Comparison of ENCODE assay signal across 8 cellular contexts in the genomic region with DNA sequence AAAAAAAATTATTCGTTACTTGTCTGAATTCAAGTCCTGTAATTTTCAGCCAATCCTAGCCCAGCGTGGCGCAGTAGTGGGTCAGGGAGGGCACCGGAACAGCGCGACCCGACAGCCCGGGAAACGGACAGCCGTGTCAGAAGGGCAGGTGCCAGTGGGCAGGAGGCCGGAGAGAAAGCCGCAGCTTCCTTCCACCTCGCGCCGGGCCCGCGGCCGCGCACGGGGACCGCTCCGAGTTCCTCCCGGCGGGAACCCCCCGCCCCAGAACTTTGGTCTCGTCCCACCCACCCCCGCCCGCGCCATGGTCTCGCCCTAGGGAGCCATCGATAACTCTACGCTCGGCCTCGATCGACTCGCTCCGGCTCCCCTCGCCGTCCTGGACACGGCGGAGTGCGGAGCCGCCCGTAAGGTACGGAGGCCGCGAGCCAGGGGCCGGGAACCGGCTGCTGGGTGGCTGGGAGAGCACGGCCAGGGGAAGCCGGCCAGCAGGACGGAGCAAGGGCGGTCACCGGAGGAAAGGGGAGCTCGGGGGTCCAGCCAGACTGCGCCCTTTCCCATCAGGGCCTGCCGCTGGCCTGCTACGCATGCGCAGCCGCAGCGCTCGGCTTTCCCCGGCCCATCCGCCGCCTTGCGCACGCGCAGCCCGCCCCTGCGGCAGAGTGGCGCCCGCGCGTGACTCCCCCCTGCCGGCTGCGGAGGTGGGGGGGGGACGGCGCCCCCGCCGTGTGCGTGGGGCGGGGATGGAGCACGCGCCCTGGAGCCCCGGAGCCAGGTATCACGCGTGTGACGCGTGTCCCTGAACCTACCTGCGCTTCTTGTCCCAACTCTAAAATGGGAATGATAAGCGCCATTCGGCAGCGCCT. TPM values are rescaled to one million over a fixed set of nuclear protein-coding genes. Genes with fewer than 3 reads are reported as not detected.
DNase-seq lines count a peak whose midpoint lies in the region; ATAC-seq and TF ChIP-seq lines count a peak whose summit lies in the region.

A gene with protein sequence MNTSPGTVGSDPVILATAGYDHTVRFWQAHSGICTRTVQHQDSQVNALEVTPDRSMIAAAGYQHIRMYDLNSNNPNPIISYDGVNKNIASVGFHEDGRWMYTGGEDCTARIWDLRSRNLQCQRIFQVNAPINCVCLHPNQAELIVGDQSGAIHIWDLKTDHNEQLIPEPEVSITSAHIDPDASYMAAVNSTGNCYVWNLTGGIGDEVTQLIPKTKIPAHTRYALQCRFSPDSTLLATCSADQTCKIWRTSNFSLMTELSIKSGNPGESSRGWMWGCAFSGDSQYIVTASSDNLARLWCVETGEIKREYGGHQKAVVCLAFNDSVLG (plus strand): TSS at position 351 of the 863 bp plus-strand sequence. CDS start 632 bp downstream, outside the sequence.

- H3K27me3 ChIP-seq in left ventricle myocardium inferior (ENCODE audit: low read depth) (no peaks in the 10 kb centered on the region), psoas muscle (ENCODE audit: insufficient read depth in 3 of 3, low read length in 2 of 3) (no peaks in the 10 kb centered on the region)

- POLR2A ChIA-PET in HEK293 (lab: Yijun Ruan, JAX): interaction anchor here (0.6 to 4.3 kb wide), 10 partner anchors 9 to 262 kb away, joined by 3 to 22 read pairs (median 4); partner anchors contain the start of genes DNASE1L2, PGP, TBL3 and TRAF7

- no peaks in the 10 kb centered on the region for H3K9me3 ChIP-seq in HEK293 (ENCODE audit: control insufficient read depth, insufficient read depth, low read depth, low read length)
- no peaks in the 10 kb centered on the region for H3K9me3 ChIP-seq in left ventricle myocardium inferior (replicated peaks)
- no peaks in the 10 kb centered on the region for H3K9me3 ChIP-seq in psoas muscle

- CTCF ChIA-PET in HEK293 (lab: Yijun Ruan, JAX): interaction anchor here (0.5 to 1.7 kb wide), 2 partner anchors 11 to 49 kb away, joined by 3 to 6 read pairs; no protein-coding TSS in a partner anchor

- TF ChIP-seq CTCF in GM12864 (IDR thresholded peaks at IDR 0.05; ENCODE audit: low read depth, low read length, missing control alignments): peak; percentile 30
- TF ChIP-seq CTCF in HEK293 (tag by site-specific recombination; IDR thresholded peaks at IDR 0.05): no peak; the same call in 1 of the 2 replicates
- no peak for TF ChIP-seq CTCF in NB4 (IDR thresholded peaks at IDR 0.05; ENCODE audit: low read depth, low read length)
- peak; percentile 28 for TF ChIP-seq CTCF in left ventricle myocardium inferior (IDR thresholded peaks at IDR 0.05; ENCODE audit: borderline replicate concordance)
- peak; percentile 24 for TF ChIP-seq CTCF in psoas muscle (IDR thresholded peaks at IDR 0.05)

- H3K4me1 ChIP-seq in HEK293 (ENCODE audit: control insufficient read depth, insufficient read depth, low read length): no peaks in the 10 kb centered on the region
- peaks cover 31% of the 10 kb centered on the region for H3K4me1 ChIP-seq in left ventricle myocardium inferior
- peaks cover 23% of the 10 kb centered on the region for H3K4me1 ChIP-seq in psoas muscle
- peaks cover 2% of the 10 kb centered on the region for H3K4me1 ChIP-seq in urinary bladder (ENCODE audit: insufficient read depth)

- peak; percentile 84 for TF ChIP-seq POLR2A in NB4 (IDR thresholded peaks at IDR 0.05; ENCODE audit: extremely low read depth, insufficient read length)

- peak within 1 kb of the TSS; percentile 58 for H3K4me3 ChIP-seq in GM12864 (ENCODE audit: low read depth, low read length)
- peak within 1 kb of the TSS; percentile 96 for H3K4me3 ChIP-seq in HEK293 (ENCODE audit: low read depth, low read length)
- peak within 1 kb of the TSS; percentile 94 for H3K4me3 ChIP-seq in NB4 (ENCODE audit: low read depth, low read length)
- H3K4me3 ChIP-seq in left ventricle myocardium inferior: peak within 1 kb of the TSS; percentile 86
- peak within 1 kb of the TSS; percentile 81 for H3K4me3 ChIP-seq in psoas muscle
- H3K4me3 ChIP-seq in urinary bladder (ENCODE audit: low read depth, low read length): peak within 1 kb of the TSS; percentile 75

- H3K27ac ChIP-seq in HEK293 (ENCODE audit: extremely low read depth, low read depth, low read length): peak within 1 kb of the TSS; percentile 90
- peak within 1 kb of the TSS; percentile 100 for H3K27ac ChIP-seq in left ventricle myocardium inferior (replicated peaks)
- H3K27ac ChIP-seq in psoas muscle: peak within 1 kb of the TSS; percentile 95
- H3K27ac ChIP-seq in urinary bladder (ENCODE audit: low read depth): peak within 1 kb of the TSS; percentile 99

- peaks cover 0 to 35% of the 10 kb centered on the region in 2 experiments; a peak in 1 of 3 replicates for H3K36me3 ChIP-seq in HEK293 (ENCODE audit: control insufficient read depth in 2 of 2, insufficient read depth in 1 of 2, low read length in 2 of 2)
- H3K36me3 ChIP-seq in left ventricle myocardium inferior: peaks cover 33% of the 10 kb centered on the region
- peaks cover 0 to 38% of the 10 kb centered on the region in 2 donors for H3K36me3 ChIP-seq in psoas muscle (ENCODE audit: insufficient read depth in 1 of 2, low read depth in 1 of 2)
- no peaks in the 10 kb centered on the region for H3K36me3 ChIP-seq in urinary bladder (ENCODE audit: insufficient read depth)

- WGBS in psoas muscle, 3 donors: 0 to 1% (median 1%) methylated on average over 60 to 93 of the region's 93 CpGs
- WGBS in urinary bladder: under 1% methylated on average over 93 of the region's 93 CpGs

- intact Hi-C loops in T-helper 1 cell treated with Interleukin-12 subunit alpha and Interleukin-12 subunit beta and Interleukin-4 antibody, amounts not matched to agents 30 ng/mL and 1 ng/mL, for 36 hours (cut with micrococcal nuclease): loop anchor here (1.0 to 10.0 kb wide), 8 partner anchors 9 to 569 kb away; partner anchors contain the start of genes E4F1, ELOB, MSRB1 and PGP
- intact Hi-C loops in left ventricle myocardium inferior (cut with micrococcal nuclease) (no loop called here), psoas muscle (cut with DNase I) (loop anchor here in 1 of 2 donors (5.0 kb wide), 1 partner anchor 48 kb away; the partner anchor contains the start of gene TRAF7)

- DNase-seq in GM12864 (ENCODE audit: low read depth): peak; percentile 62
- DNase-seq in NB4 (ENCODE audit: low read depth): peak; percentile 90
- DNase-seq in amniotic epithelial cell (ENCODE audit: low read depth): peak; percentile 78
- DNase-seq in left ventricle myocardium inferior: peak; percentile 88
- DNase-seq in psoas muscle: peak; percentile 88 to 95

- peak; percentile 82 to 96 (median 86) for ATAC-seq in psoas muscle

TF ChIP-seq in HEK293, 187 proteins besides CTCF, POLR2A, EP300 and RAD21 (continues in another document):
- TF ChIP-seq ZNF140 (tag by site-specific recombination; IDR thresholded peaks at IDR 0.05) (no peak), ZNF155 (tag by site-specific recombination; IDR thresholded peaks at IDR 0.05) (no peak), RBAK (tag by site-specific recombination; IDR thresholded peaks at IDR 0.05) (no peak), ZNF561 (tag by site-specific recombination; IDR thresholded peaks at IDR 0.05; ENCODE audit: borderline replicate concordance) (peak; percentile 98), ZIC2 (tag by site-specific recombination; IDR thresholded peaks at IDR 0.05) (peak; percentile 42; the same call in 1 of the 2 replicates), TCF7L2 (IDR thresholded peaks at IDR 0.05; ENCODE audit: borderline replicate concordance, low read depth, low read length) (no peak), SCRT1 (tag by site-specific recombination; IDR thresholded peaks at IDR 0.05; ENCODE audit: borderline replicate concordance) (no peak), ZEB2 (tag by site-specific recombination; IDR thresholded peaks at IDR 0.05) (peak; percentile 65), ZNF692 (tag by site-specific recombination; IDR thresholded peaks at IDR 0.05) (peak; percentile 64; the same call in 1 of the 2 replicates), GLI2 (tag by site-specific recombination; IDR thresholded peaks at IDR 0.05; ENCODE audit: borderline replicate concordance, low read depth) (no peak), ZNF629 (tag by site-specific recombination; IDR thresholded peaks at IDR 0.05) (peak; percentile 66), ZNF433 (tag by site-specific recombination; IDR thresholded peaks at IDR 0.05; ENCODE audit: low read depth) (no peak), OVOL3 (tag by site-specific recombination; IDR thresholded peaks at IDR 0.05) (peak; percentile 52; the same call in 1 of the 2 replicates), HOXC10 (CRISPR knock-in tag; IDR thresholded peaks at IDR 0.05) (0 out of 2 replicates have a peak, but pooled peaks have one; percentile 9)
- TF ChIP-seq, protein P1, sequence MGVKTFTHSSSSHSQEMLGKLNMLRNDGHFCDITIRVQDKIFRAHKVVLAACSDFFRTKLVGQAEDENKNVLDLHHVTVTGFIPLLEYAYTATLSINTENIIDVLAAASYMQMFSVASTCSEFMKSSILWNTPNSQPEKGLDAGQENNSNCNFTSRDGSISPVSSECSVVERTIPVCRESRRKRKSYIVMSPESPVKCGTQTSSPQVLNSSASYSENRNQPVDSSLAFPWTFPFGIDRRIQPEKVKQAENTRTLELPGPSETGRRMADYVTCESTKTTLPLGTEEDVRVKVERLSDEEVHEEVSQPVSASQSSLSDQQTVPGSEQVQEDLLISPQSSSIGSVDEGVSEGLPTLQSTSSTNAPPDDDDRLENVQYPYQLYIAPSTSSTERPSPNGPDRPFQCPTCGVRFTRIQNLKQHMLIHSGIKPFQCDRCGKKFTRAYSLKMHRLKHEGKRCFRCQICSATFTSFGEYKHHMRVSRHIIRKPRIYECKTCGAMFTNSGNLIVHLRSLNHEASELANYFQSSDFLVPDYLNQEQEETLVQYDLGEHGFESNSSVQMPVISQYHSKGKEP (tag by site-specific recombination; IDR thresholded peaks at IDR 0.05): no peak

RNA-seq across cellular contexts. Expression of the gene that starts here (rescaled TPM):
- 36.8 and 38.3 TPM in 2 replicates for total RNA-seq in T-helper 1 cell treated with Interleukin-12 subunit alpha and Interleukin-12 subunit beta and Interleukin-4 antibody, amounts not matched to agents 30 ng/mL and 1 ng/mL, for 36 hours
- total RNA-seq in left ventricle myocardium inferior (27.3 TPM), psoas muscle (10 to 100 TPM; 18.8 to 35.0 (median 28.7) TPM), urinary bladder (9.3 TPM)
- polyA plus RNA-seq in psoas muscle (10 to 100 TPM; 58.1 to 60.5 (median 59.7) TPM), urinary bladder (50.4 TPM)

Comparison
In these comparisons a context has a peak if more than half of its experiments do, and no peak if none do; other contexts are left out.
1. Peak in every context shown above with its lines: DNase-seq, ATAC-seq, H3K4me3 ChIP-seq and H3K27ac ChIP-seq.
2. CTCF ChIP-seq: peak in GM12864 (single experiment), left ventricle myocardium inferior (single experiment) and psoas muscle (single experiment); none in HEK293 (single experiment) and NB4 (single experiment).